13 cellular contexts compared by ENCODE assay signal in genomic region chr5:35247645-35248034, GRCh38. TPM values are rescaled to one million over a fixed set of nuclear protein-coding genes. Genes with fewer than 3 reads are reported as not detected.
DNase-seq lines count a peak whose midpoint lies in the region; ATAC-seq and TF ChIP-seq lines count a peak whose summit lies in the region.
"Had no signal": no experiment of that assay in that cellular context is flagged by ENCODE, and none has a peak within 500 bp of the region (broad histone marks: within the 10 kb centered on the region; RNA-seq: fewer than 3 reads in every experiment).

No MANE protein-coding gene starts in this region.

- no peak for TF ChIP-seq CTCF in mucosa of descending colon (IDR thresholded peaks at IDR 0.05)
- TF ChIP-seq CTCF in vagina (IDR thresholded peaks at IDR 0.05), result no peak

- intact Hi-C loops in left cardiac atrium (cut with DNase I) (no loop called here), left ventricle myocardium superior (cut with micrococcal nuclease) (no loop called here), mucosa of descending colon (cut with DNase I, micrococcal nuclease) (loop anchor here in 1 of 2 donors (5.0 kb wide), 1 partner anchor 155 kb away; no protein-coding TSS in a partner anchor), vagina (cut with DNase I) (no loop called here)

- ATAC-seq in left cardiac atrium (peak; percentile 25 to 83), left ventricle myocardium superior (no peak), mucosa of descending colon (peak; percentile 35), GM21526 (IDR thresholded peaks at IDR 0.05; ENCODE audit: low FRiP score, unreplicated experiment) (no peak)
- ATAC-seq: A549 had no signal

- H3K4me3 ChIP-seq in mucosa of descending colon, result no peak overlapping the region
- H3K4me3 ChIP-seq in vagina, result no peak overlapping the region
- H3K4me3 ChIP-seq: A549 had no signal

- peaks cover 2% of the 10 kb centered on the region for H3K9me3 ChIP-seq in mucosa of descending colon
- H3K9me3 ChIP-seq in vagina, result no peaks in the 10 kb centered on the region
- H3K9me3 ChIP-seq: A549 had no signal

- H3K27me3 ChIP-seq in vagina, result no peaks in the 10 kb centered on the region

- H3K36me3 ChIP-seq in mucosa of descending colon (ENCODE audit: low read depth) (no peaks in the 10 kb centered on the region), vagina (no peaks in the 10 kb centered on the region)

- H3K27ac ChIP-seq in vagina, result peak overlapping the region; percentile 66
- H3K27ac ChIP-seq: A549 had no signal

- no peak for TF ChIP-seq POLR2A in vagina (IDR thresholded peaks at IDR 0.05)

- H3K4me1 ChIP-seq in mucosa of descending colon (ENCODE audit: low read depth) (peaks cover 3% of the 10 kb centered on the region), vagina (peaks cover 14% of the 10 kb centered on the region)
- H3K4me1 ChIP-seq: A549 had no signal

- DNase-seq in left cardiac atrium (no peak), left ventricle myocardium superior (no peak), brain pericyte (ENCODE audit: low read depth, low spot score) (peak; percentile 16), mucosa of descending colon (peak in 1 of 3 donors; percentile 24), vagina (ENCODE audit: extremely low spot score in 2 of 2) (no peak), OCI-M1 (lab: John Stamatoyannopoulos, UW) (no peak), HuH-7.5 (ENCODE audit: low spot score) (no peak)
- DNase-seq: activated B cell treated with CpG ODN at 0.5 μM for 24 hours, DMS79, SHP77 had no signal

RNA-seq across cellular contexts. Expression of gene PRLR, which starts 17.4 kb away (rescaled TPM):
- total RNA-seq in left cardiac atrium (1 to 10 TPM in 1 of 2 donors, under 1 TPM in 1; 0.73 to 2.1 TPM), left ventricle myocardium superior (0.40 TPM), mucosa of descending colon (10 to 100 TPM; 10.3 to 47.1 (median 35.8) TPM), vagina (13.3 TPM)
- total RNA-seq: activated T-helper 1 cell treated with anti-CD3 and anti-CD28 coated beads, Interleukin-12 subunit alpha, Interleukin-12 subunit beta, Interleukin-2, Interleukin-4 antibody, amounts not matched to agents 30 ng/mL and 10 ng/mL and 1 ng/mL, durations not matched to agents 14 hours and 24 hours and 36 hours had no signal

Comparison
In these comparisons a context has a peak if more than half of its experiments do, and no peak if none do; other contexts are left out.
1. ATAC-seq: peak in left cardiac atrium (2 of 2) and mucosa of descending colon (single experiment); none in left ventricle myocardium superior (single experiment) and GM21526 (single experiment).